In the genomic region with DNA sequence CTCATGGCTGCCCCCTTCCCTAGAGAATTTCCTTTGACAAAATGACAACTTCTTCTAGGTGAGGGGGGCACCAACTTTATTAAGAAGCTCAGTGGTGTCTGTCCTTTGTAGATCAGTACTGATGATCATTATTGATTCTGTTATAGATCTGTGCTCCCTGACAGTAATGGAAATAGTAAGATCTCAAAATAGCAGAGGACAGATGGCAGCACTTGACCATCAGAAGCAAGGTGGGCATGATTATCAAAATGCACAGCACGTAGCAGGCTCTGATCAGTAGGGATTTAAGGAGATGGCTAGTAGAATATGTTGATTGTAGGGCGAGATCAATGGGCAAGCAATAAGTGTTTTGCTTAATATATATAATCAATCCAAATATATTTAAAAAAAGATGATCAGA, we compare ENCODE assay signal across 23 cellular contexts.
DNase-seq lines count a peak whose midpoint lies in the region; ATAC-seq, FAIRE-seq and TF ChIP-seq lines count a peak whose summit lies in the region.
"Had no signal": no experiment of that assay in that cellular context is flagged by ENCODE, and none has a peak within 500 bp of the region (broad histone marks: within the 10 kb centered on the region; RNA-seq: fewer than 3 reads in every experiment).

No MANE protein-coding gene starts in this region.

- intact Hi-C loops in HepG2 (cut with micrococcal nuclease; ENCODE audit: unreplicated experiment), result loop anchor here (5.0 kb wide), 1 partner anchor 462 kb away; no protein-coding TSS in a partner anchor
- intact Hi-C loops in right lobe of liver (cut with DNase I), result no loop called here
- intact Hi-C loops in K562 (cut with micrococcal nuclease), result loop anchor here (10.0 kb wide), 1 partner anchor 196 kb away; no protein-coding TSS in a partner anchor
- intact Hi-C loops in heart left ventricle (cut with DNase I), result loop anchor here in 1 of 10 donors (10.0 kb wide), 1 partner anchor 254 kb away; no protein-coding TSS in a partner anchor

- FAIRE-seq in HepG2 (lab: Jason Lieb, UNC) (no peak), K562 (lab: Jason Lieb, UNC) (no peak)
- FAIRE-seq: A204.1, D721Med, GM12878, GM18507 had no signal

- TF ChIP-seq POLR2A in HepG2 (IDR thresholded peaks at IDR 0.05; ENCODE audit: insufficient read depth in 1 of 2, low read depth in 2 of 2, low read length in 2 of 2) (no peak), right lobe of liver (IDR thresholded peaks at IDR 0.05) (no peak), K562 (conservative IDR thresholded peaks at IDR 0.05) (no peak), heart left ventricle (IDR thresholded peaks at IDR 0.05) (no peak)

- H4K20me1 ChIP-seq in HepG2 (ENCODE audit: insufficient read depth, low read length) (no peaks in the 10 kb centered on the region), K562 (replicated peaks; ENCODE audit: control insufficient read depth, insufficient read depth, low read length) (no peaks in the 10 kb centered on the region)
- H4K20me1 ChIP-seq: BLaER1 treated with 17β-estradiol and CSF1 and Interleukin-3, amounts not matched to agents 10 nM and 100 nM had no signal

- H3K4me3 ChIP-seq in HepG2 (replicated peaks in 1 of 3; ENCODE audit: insufficient read depth in 1 of 3, low read depth in 2 of 3, low read length in 3 of 3) (no peak overlapping the region), right lobe of liver (no peak overlapping the region), K562 (no peak overlapping the region), heart left ventricle (no peak overlapping the region)
- H3K4me3 ChIP-seq: BLaER1 treated with 17β-estradiol and CSF1 and Interleukin-3, amounts not matched to agents 10 nM and 100 nM; GM12878; GM23338 had no signal

- H3K4me1 ChIP-seq in HepG2 (ENCODE audit: insufficient read depth, low read length), result peaks cover 19% of the 10 kb centered on the region
- H3K4me1 ChIP-seq in right lobe of liver, result peaks cover 0 to 5% (median 2%) of the 10 kb centered on the region in 4 donors
- H3K4me1 ChIP-seq in K562 (replicated peaks in 1 of 2; ENCODE audit: control insufficient read depth in 2 of 2, insufficient read depth in 2 of 2, low read length in 2 of 2), result no peaks in the 10 kb centered on the region
- H3K4me1 ChIP-seq in heart left ventricle, result no peaks in the 10 kb centered on the region
- H3K4me1 ChIP-seq: BE2C had no signal

- H3K9me3 ChIP-seq in HepG2 (ENCODE audit: low read length) (no peaks in the 10 kb centered on the region), right lobe of liver (no peaks in the 10 kb centered on the region), K562 (replicated peaks; ENCODE audit: control insufficient read depth, insufficient read depth, low read depth, low read length) (no peaks in the 10 kb centered on the region), heart left ventricle (peaks cover 0 to 10% (median 0%) of the 10 kb centered on the region in 12 donors)
- H3K9me3 ChIP-seq: BE2C had no signal

- H3K9me1 ChIP-seq in K562 (ENCODE audit: control insufficient read depth, insufficient read depth, low read length), result no peaks in the 10 kb centered on the region

- no peak for ATAC-seq in HepG2
- no peak for ATAC-seq in right lobe of liver
- ATAC-seq in K562, result no peak
- no peak for ATAC-seq in HG02623 (IDR thresholded peaks at IDR 0.05; ENCODE audit: unreplicated experiment)
- ATAC-seq in heart left ventricle, result no peak
- ATAC-seq: GM12878, GM23338, HCT116 had no signal

- H2AFZ ChIP-seq in HepG2 (ENCODE audit: low read length) (no peak overlapping the region), K562 (ENCODE audit: low read depth, low read length) (no peak overlapping the region)
- H2AFZ ChIP-seq: GM23338 had no signal

- TF ChIP-seq RAD21 in HepG2 (CRISPR knock-in tag; IDR thresholded peaks at IDR 0.05) (no peak), K562 (CRISPR knock-in tag; conservative IDR thresholded peaks at IDR 0.05 in 1 of 2, IDR thresholded peaks at IDR 0.05 in 1 of 2) (peak; percentile 27 to 32; a peak in 3 of 4 replicates)

- DNase-seq in HepG2 (ENCODE audit: low spot score), result no peak
- no peak for DNase-seq in right lobe of liver
- DNase-seq in NCI-H69 (lab: John Stamatoyannopoulos, UW), result peak; percentile 50
- no peak for DNase-seq in K562 (ENCODE audit: extremely low read depth in 1 of 4, low spot score in 3 of 4)
- peak; percentile 23 for DNase-seq in pons (ENCODE audit: low spot score)
- no peak for DNase-seq in NAMALWA (ENCODE audit: low spot score)
- DNase-seq in heart left ventricle, result no peak
- DNase-seq: BE2C; CD4-positive, alpha-beta T cell; CD8-positive, alpha-beta memory T cell; DMS 273 treated with DMSO at 0.1 percent for 48 hours; DMS79; EL; GDM1; H9 had no signal

- TF ChIP-seq EP300 in HepG2 (IDR thresholded peaks at IDR 0.05; ENCODE audit: low read depth in 2 of 2, low read length in 2 of 2) (no peak), HepG2 (CRISPR knock-in tag; IDR thresholded peaks at IDR 0.05; ENCODE audit: borderline replicate concordance) (no peak), K562 (IDR thresholded peaks at IDR 0.05; ENCODE audit: low read length) (no peak)

- BruUV-seq in HepG2 (replicated peaks; lab: Mats Ljungman, UMichigan), result no TSS peak
- no TSS peak for BruUV-seq in K562 (replicated peaks; lab: Mats Ljungman, UMichigan)

- H3K4me2 ChIP-seq in HepG2 (ENCODE audit: low read depth, low read length) (no peak overlapping the region), K562 (ENCODE audit: insufficient read depth, low read length) (no peak overlapping the region)
- H3K4me2 ChIP-seq: GM23338 had no signal

- H3K27me3 ChIP-seq in HepG2 (ENCODE audit: control insufficient read depth in 1 of 2, insufficient read depth in 2 of 2, low read length in 2 of 2), result no peaks in the 10 kb centered on the region; a peak in 1 of 5 replicates
- H3K27me3 ChIP-seq in right lobe of liver, result no peaks in the 10 kb centered on the region
- no peaks in the 10 kb centered on the region for H3K27me3 ChIP-seq in K562 (ENCODE audit: control insufficient read depth in 2 of 2, insufficient read depth in 2 of 2, low read length in 2 of 2)
- H3K27me3 ChIP-seq in heart left ventricle, result no peaks in the 10 kb centered on the region
- H3K27me3 ChIP-seq: BE2C; BLaER1 treated with 17β-estradiol and CSF1 and Interleukin-3, amounts not matched to agents 10 nM and 100 nM had no signal

- in situ Hi-C loops in HepG2 (cut with HindIII; ENCODE audit: extremely low pct_ligation_motif_present, low pct_unique_long_range_greater_than_20kb) (loop anchor here (10.0 kb wide), 1 partner anchor 234 kb away; a partner anchor contains a TSS), K562 (cut with MboI) (no loop called here)

- POLR2A ChIA-PET in HepG2 (lab: Yijun Ruan, JAX), result no interaction called here
- POLR2A ChIA-PET in K562 (lab: Yijun Ruan, JAX), result interaction anchor here (0.6 kb wide), 1 partner anchor 65 kb away, joined by 3 read pairs; no protein-coding TSS in a partner anchor

- no peaks in the 10 kb centered on the region for H3K36me3 ChIP-seq in HepG2 (replicated peaks in 1 of 2; ENCODE audit: control insufficient read depth in 1 of 2, insufficient read depth in 2 of 2, low read length in 2 of 2)
- no peaks in the 10 kb centered on the region for H3K36me3 ChIP-seq in right lobe of liver
- no peaks in the 10 kb centered on the region for H3K36me3 ChIP-seq in K562 (ENCODE audit: control insufficient read depth, insufficient read depth, low read length)
- H3K36me3 ChIP-seq in heart left ventricle, result no peaks in the 10 kb centered on the region
- H3K36me3 ChIP-seq: BE2C had no signal

- H3K79me2 ChIP-seq in HepG2 (ENCODE audit: insufficient read depth, low read length) (no peaks in the 10 kb centered on the region), K562 (ENCODE audit: control insufficient read depth, insufficient read depth, low read length) (no peaks in the 10 kb centered on the region)

- H3K27ac ChIP-seq in HepG2 (ENCODE audit: extremely low read length, insufficient read depth, low read length) (no peak overlapping the region), right lobe of liver (no peak overlapping the region), K562 (ENCODE audit: extremely low read depth, low read depth, low read length) (no peak overlapping the region), heart left ventricle (no peak overlapping the region)
- H3K27ac ChIP-seq: BLaER1 treated with 17β-estradiol and CSF1 and Interleukin-3, amounts not matched to agents 10 nM and 100 nM had no signal

- 13% methylated on average over 2 of the region's 2 CpGs for WGBS in HepG2 (ENCODE audit: low lambda C conversion rate)
- 75% methylated on average over 2 of the region's 2 CpGs for WGBS in right lobe of liver (ENCODE audit: insufficient coverage, low coverage, low lambda C conversion rate, missing lambda C conversion rate)
- WGBS in K562 (ENCODE audit: insufficient coverage, low coverage, missing lambda C conversion rate), result 3% methylated on average over 2 of the region's 2 CpGs
- WGBS in heart left ventricle, 4 donors, result 86 to 97% (median 90%) methylated on average over 2 of the region's 2 CpGs

- H3K9ac ChIP-seq in HepG2 (ENCODE audit: insufficient read depth, low read depth, low read length) (no peak overlapping the region), K562 (ENCODE audit: insufficient read depth in 1 of 2, low read depth in 2 of 2, low read length in 2 of 2) (no peak overlapping the region)
- H3K9ac ChIP-seq: BLaER1 treated with 17β-estradiol and CSF1 and Interleukin-3, amounts not matched to agents 10 nM and 100 nM had no signal

- CTCF ChIA-PET in HepG2 (lab: Yijun Ruan, JAX; ENCODE audit: low intra/inter-chr PET ratio, low total read pairs), result no interaction called here
- CTCF ChIA-PET in K562 (lab: Yijun Ruan, JAX; ENCODE audit: low intra/inter-chr PET ratio), result no interaction called here

- no peak for TF ChIP-seq CTCF in HepG2 (CRISPR knock-in tag; IDR thresholded peaks at IDR 0.05)
- no peak for TF ChIP-seq CTCF in right lobe of liver (IDR thresholded peaks at IDR 0.05)
- TF ChIP-seq CTCF in K562 (IDR thresholded peaks at IDR 0.05 in 2 of 3, conservative IDR thresholded peaks at IDR 0.05 in 1 of 3; ENCODE audit: insufficient read depth in 2 of 3, low read depth in 1 of 3, low read length in 3 of 3), result no peak
- TF ChIP-seq CTCF in heart left ventricle (IDR thresholded peaks at IDR 0.05), result no peak

TF ChIP-seq in HepG2, 621 proteins besides CTCF, POLR2A, EP300 and RAD21:
- peak; percentile 20; the same call in 1 of the 2 replicates for TF ChIP-seq STAG1 (CRISPR knock-in tag; IDR thresholded peaks at IDR 0.05)
- no peak for TF ChIP-seq BCL6 (CRISPR knock-in tag; IDR thresholded peaks at IDR 0.05)
TF ChIP-seq in HepG2: peak in this region for 1.

TF ChIP-seq in K562, 482 proteins besides CTCF, POLR2A, EP300 and RAD21 (continues in another document):
- TF ChIP-seq PYGO2 (tag; IDR thresholded peaks at IDR 0.05), result no peak
- TF ChIP-seq SP2 (IDR thresholded peaks at IDR 0.05; ENCODE audit: extremely low read depth, low read depth, low read length, poor library complexity, severe bottlenecking), result no peak

Comparison
In these comparisons a context has a peak if more than half of its experiments do, and no peak if none do; other contexts are left out.
1. intact Hi-C loops: an anchor here in HepG2 (5.0 kb wide) and K562 (10.0 kb wide); none called in right lobe of liver.
2. DNase-seq: peak in NCI-H69 (single experiment) and pons (single experiment); none in HepG2 (single experiment), right lobe of liver (0 of 3), K562 (0 of 4), NAMALWA (single experiment) and heart left ventricle (0 of 5).